8 cellular contexts compared by ENCODE assay signal in the genomic region with DNA sequence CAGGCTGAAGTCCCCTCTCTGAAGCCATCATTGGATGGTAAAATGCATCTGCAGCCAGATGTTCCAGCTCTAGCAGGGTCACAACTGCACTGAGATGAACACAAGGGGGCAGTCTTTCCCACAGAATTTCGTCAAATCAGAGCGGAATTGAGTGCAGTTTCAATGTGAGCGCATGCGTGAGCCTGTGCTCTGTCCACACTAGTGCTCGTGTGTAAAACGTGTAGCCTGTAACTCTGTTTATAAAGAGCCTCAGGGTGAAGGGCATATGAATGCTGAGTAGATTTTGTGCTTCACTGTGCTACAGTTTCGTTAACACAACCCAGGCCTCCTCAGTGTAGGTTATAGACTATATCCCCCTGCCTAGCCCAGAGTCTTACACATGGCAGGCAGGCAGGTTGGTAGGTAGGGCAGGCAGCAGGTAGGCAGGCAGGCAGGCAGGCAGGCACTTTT.
DNase-seq lines count a peak whose midpoint lies in the region; ATAC-seq and TF ChIP-seq lines count a peak whose summit lies in the region.

No MANE protein-coding gene starts in this region.

- H3K9me3 Mint-ChIP-seq in T-cell: no peaks in the 10 kb centered on the region

- H3K27ac Mint-ChIP-seq in T-cell: no peak overlapping the region

- H3K9me3 ChIP-seq in ascending aorta: no peaks in the 10 kb centered on the region

- ATAC-seq in HG02588 (IDR thresholded peaks at IDR 0.05; ENCODE audit: unreplicated experiment) (peak; percentile 91), T-cell (replicated peaks in 1 of 4) (peak; percentile 96 to 99 (median 98))

- H3K27ac ChIP-seq in ascending aorta: no peak overlapping the region

- CTCF ChIA-PET in T-cell (lab: Charles Lee): no interaction called here

- POLR2A ChIA-PET in T-cell (lab: Charles Lee): no interaction called here

- intact Hi-C loops in ascending aorta (cut with DNase I): no loop called here

- DNase-seq in NCI-H2029 (lab: John Stamatoyannopoulos, UW) (peak; percentile 48), NCI-H2029 treated with DMSO at 0.1 percent for 48 hours (lab: John Stamatoyannopoulos, UW) (no peak), MV-4-11 (lab: John Stamatoyannopoulos, UW) (peak; percentile 78), T-cell (peak; percentile 46 to 78 (median 66)), ascending aorta (ENCODE audit: low spot score in 2 of 2) (peak in 1 of 2 donors; percentile 84), iPS DF 19.7 (ENCODE audit: low read depth, low spot score) (peak; percentile 56), smooth muscle cell of the brain vasculature (ENCODE audit: low read depth, low spot score) (peak; percentile 65)

- peak overlapping the region in 2 of 3 donors; percentile 29 to 48 for H3K4me3 Mint-ChIP-seq in T-cell

- peak; percentile 58 to 73 (median 65) for TF ChIP-seq CTCF in ascending aorta (IDR thresholded peaks at IDR 0.05)

- no peaks in the 10 kb centered on the region for H3K27me3 ChIP-seq in ascending aorta

- H3K36me3 ChIP-seq in ascending aorta: no peaks in the 10 kb centered on the region

- H3K4me1 Mint-ChIP-seq in T-cell: peaks cover 2 to 13% (median 4%) of the 10 kb centered on the region in 3 donors

- H3K27me3 Mint-ChIP-seq in T-cell: peaks cover 5 to 13% of the 10 kb centered on the region in 2 donors

- no peaks in the 10 kb centered on the region for H3K36me3 Mint-ChIP-seq in T-cell

- no peaks in the 10 kb centered on the region for H3K4me1 ChIP-seq in ascending aorta

- H3K4me3 ChIP-seq in ascending aorta: no peak overlapping the region
